In the genomic region with DNA sequence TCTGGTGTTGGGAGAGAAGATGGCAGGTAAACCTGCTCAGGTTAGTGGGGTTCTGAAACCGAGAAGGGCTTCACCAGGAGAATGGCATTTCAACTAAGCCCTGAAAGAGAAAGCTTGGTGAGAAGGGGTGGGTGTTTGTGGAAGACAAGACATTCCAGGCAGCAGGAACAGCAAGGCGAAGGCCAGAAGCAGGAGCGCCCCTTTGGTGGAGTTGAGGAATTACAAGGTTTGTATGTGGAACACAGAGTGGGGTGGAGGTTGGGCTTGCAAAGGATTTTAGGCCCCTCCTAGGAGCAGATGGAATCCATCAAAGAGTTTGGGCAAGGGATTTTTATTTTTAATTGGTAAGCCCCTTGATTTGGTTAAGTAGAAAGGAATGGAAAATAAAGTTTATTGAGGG, we compare ENCODE assay signal across 1 cellular context.
TF ChIP-seq lines count a peak whose summit lies in the region.

No MANE protein-coding gene starts in this region.

TF ChIP-seq in K562, 482 proteins besides CTCF, POLR2A, EP300 and RAD21 (continued from another document):
- TF ChIP-seq ZNF707 (CRISPR knock-in tag; conservative IDR thresholded peaks at IDR 0.05) (peak; percentile 62; the same call in 1 of the 2 replicates), TEAD2 (tag; IDR thresholded peaks at IDR 0.05) (peak; percentile 80; the same call in 1 of the 2 replicates)
TF ChIP-seq in K562: peak in this region for 6.
